ENCODE assay signal across 31 cellular contexts in genomic region chr11:92932023-92932422, GRCh38. TPM values are rescaled to one million over a fixed set of nuclear protein-coding genes. Genes with fewer than 3 reads are reported as not detected.
DNase-seq lines count a peak whose midpoint lies in the region; ATAC-seq and TF ChIP-seq lines count a peak whose summit lies in the region.
"Had no signal": no experiment of that assay in that cellular context is flagged by ENCODE, and none has a peak within 500 bp of the region (broad histone marks: within the 10 kb centered on the region; RNA-seq: fewer than 3 reads in every experiment).

No MANE protein-coding gene starts in this region.

- no peak for TF ChIP-seq CTCF in foreskin keratinocyte (conservative IDR thresholded peaks at IDR 0.05)

- ATAC-seq in foreskin keratinocyte (peak; percentile 46), GM21390 (IDR thresholded peaks at IDR 0.05; ENCODE audit: unreplicated experiment) (no peak), HG02642 (IDR thresholded peaks at IDR 0.05; ENCODE audit: poor library complexity, unreplicated experiment) (no peak)
- ATAC-seq: activated naive CD8-positive, alpha-beta T cell treated with anti-CD3 and anti-CD28 coated beads, Interleukin-2, amount 50 U/mL, for 24 hours; GM23338; heart left ventricle; naive thymus-derived CD8-positive, alpha-beta T cell; right cardiac atrium; stimulated activated naive CD8-positive, alpha-beta T cell treated with anti-CD3 and anti-CD28 coated beads, Interleukin-15, Interleukin-2, amounts not matched to agents 100 U/mL and 50 U/mL, for 24 hours had no signal

- H3K4me1 ChIP-seq in foreskin keratinocyte: no peaks in the 10 kb centered on the region
- H3K4me1 ChIP-seq: colonic mucosa, heart left ventricle, left ventricle myocardium inferior, Peyer's patch, SJCRH30, vagina had no signal

- peak; percentile 11 for DNase-seq in A172 (ENCODE audit: low spot score)
- DNase-seq in EH (ENCODE audit: low read depth): peak; percentile 14
- DNase-seq in NCI-H82 treated with DMSO at 0.1 percent for 48 hours (lab: John Stamatoyannopoulos, UW; ENCODE audit: unreplicated experiment): peak; percentile 57
- DNase-seq in foreskin keratinocyte: peak in 1 of 2 donors; percentile 20
- DNase-seq in NCI-H774 (lab: John Stamatoyannopoulos, UW): no peak
- no peak for DNase-seq in central memory CD4-positive, alpha-beta T cell
- DNase-seq: activated CD8-positive, alpha-beta memory T cell treated with anti-CD3 and anti-CD28 coated beads for 24 hours; activated gamma-delta T cell treated with Interleukin-2 at 50 U/mL for 16 hours; activated naive CD8-positive, alpha-beta T cell treated with anti-CD3 and anti-CD28 coated beads, Interleukin-2, amount 50 U/mL, for 24 hours; activated T-cell treated with anti-CD3 and anti-CD28 coated beads, Interleukin-2, amount 50 U/mL, for 1 hour; C1 segment of cervical spinal cord; colonic mucosa; heart left ventricle; KBM-7; left ventricle myocardium inferior; naive thymus-derived CD8-positive, alpha-beta T cell; NCI-H1436; NCI-H2107; NCI-H510A treated with DMSO at 0.1 percent for 48 hours; Peyer's patch; right cardiac atrium; SJCRH30; stimulated activated CD4-positive, alpha-beta T cell treated with anti-CD3 and anti-CD28 coated beads, Interleukin-12 subunit alpha, Interleukin-12 subunit beta, amount 100 ng/mL, for 4 hours; stimulated activated CD4-positive, alpha-beta T cell treated with anti-CD3 and anti-CD28 coated beads, Interleukin-4, amount 100 ng/mL, for 4 hours; stimulated activated naive CD8-positive, alpha-beta T cell treated with anti-CD3 and anti-CD28 coated beads, Interleukin-15, Interleukin-2, amounts not matched to agents 100 U/mL and 50 U/mL, for 24 hours had no signal

- H3K27me3 ChIP-seq in foreskin keratinocyte: peaks cover 5% of the 10 kb centered on the region
- H3K27me3 ChIP-seq: colonic mucosa, heart left ventricle, Peyer's patch, SJCRH30, vagina had no signal

- no peak overlapping the region for H3K27ac ChIP-seq in foreskin keratinocyte
- H3K27ac ChIP-seq: colonic mucosa, heart left ventricle, left ventricle myocardium inferior, Peyer's patch, SJCRH30, vagina had no signal

RNA-seq across cellular contexts. Expression of gene MTNR1B, which starts 37.4 kb away (rescaled TPM):
- not detected in 2 replicates for total RNA-seq in A172 (2014; rRNA removed; shearing (Covaris generic))
- not detected in 2 replicates for total RNA-seq in foreskin keratinocyte
- polyA plus RNA-seq in foreskin keratinocyte: not detected in 2 replicates
- total RNA-seq: colonic mucosa; GM23338; heart left ventricle; left ventricle myocardium inferior; mesothelial cell of epicardium; naive thymus-derived CD8-positive, alpha-beta T cell; Peyer's patch; right cardiac atrium; SJCRH30; T-helper 1 cell treated with Interleukin-12 subunit alpha and Interleukin-12 subunit beta and Interleukin-4 antibody, amounts not matched to agents 30 ng/mL and 1 ng/mL, for 36 hours; vagina had no signal
- polyA plus RNA-seq: GM23338; heart left ventricle; naive thymus-derived CD8-positive, alpha-beta T cell; right cardiac atrium had no signal

Comparison
In these comparisons a context has a peak if more than half of its experiments do, and no peak if none do; other contexts are left out.
1. DNase-seq: peak in A172 (single experiment), EH (single experiment) and NCI-H82 treated with DMSO at 0.1 percent for 48 hours (single experiment); none in NCI-H774 (single experiment) and central memory CD4-positive, alpha-beta T cell (single experiment).